Comparison of ENCODE assay signal across 18 cellular contexts in genomic region chr11:132734217-132734616, GRCh38.
DNase-seq lines count a peak whose midpoint lies in the region; ATAC-seq lines count a peak whose summit lies in the region.
"Had no signal": no experiment of that assay in that cellular context is flagged by ENCODE, and none has a peak within 500 bp of the region (broad histone marks: within the 10 kb centered on the region; RNA-seq: fewer than 3 reads in every experiment).

No MANE protein-coding gene starts in this region.

- no peaks in the 10 kb centered on the region for H3K27me3 Mint-ChIP-seq in natural killer cell treated with Interleukin-12 subunit alpha and Interleukin-12 subunit beta and Interleukin-15 and Interleukin-18, amount 100 ng/mL, for 72 hours
- H3K27me3 Mint-ChIP-seq: memory B cell; stimulated activated naive B cell treated with anti-CD40 and anti-IgM and Interleukin-4, amounts not matched to agents 10 μg/mL and 1 μg/mL and 100 μg/mL, for 72 hours had no signal

- peak; percentile 72 for DNase-seq in A172 (ENCODE audit: low spot score)
- peak; percentile 96 for DNase-seq in ELR (ENCODE audit: low read depth)
- peak; percentile 4 for DNase-seq in amniotic epithelial cell (ENCODE audit: low read depth)
- peak; percentile 56 for DNase-seq in islet precursor cell
- no peak for DNase-seq in superior temporal gyrus (ENCODE audit: extremely low spot score)
- DNase-seq in NCI-H2081 treated with DMSO at 0.1 percent for 48 hours (lab: John Stamatoyannopoulos, UW): no peak
- no peak for DNase-seq in natural killer cell treated with Interleukin-12 subunit alpha and Interleukin-12 subunit beta and Interleukin-15 and Interleukin-18, amount 100 ng/mL, for 72 hours (ENCODE audit: low spot score)
- DNase-seq: activated CD4-positive, alpha-beta T cell treated with anti-CD3 and anti-CD28 coated beads for 4 hours; activated T-cell treated with anti-CD3 and anti-CD28 coated beads, Interleukin-2, amount 50 U/mL, for 4 hours; anterior cingulate cortex; dorsolateral prefrontal cortex; NCI-H146; NCI-H510A treated with DMSO at 0.1 percent for 48 hours; Peyer's patch; stimulated activated naive B cell treated with anti-CD40 and anti-IgM and Interleukin-4, amounts not matched to agents 10 μg/mL and 1 μg/mL and 100 μg/mL, for 72 hours had no signal

- H3K4me3 Mint-ChIP-seq in natural killer cell treated with Interleukin-12 subunit alpha and Interleukin-12 subunit beta and Interleukin-15 and Interleukin-18, amount 100 ng/mL, for 72 hours: no peak overlapping the region
- H3K4me3 Mint-ChIP-seq: activated T-cell treated with anti-CD3 and anti-CD28 coated beads, Interleukin-2, amount 50 U/mL, for 4 hours; memory B cell; stimulated activated naive B cell treated with anti-CD40 and anti-IgM and Interleukin-4, amounts not matched to agents 10 μg/mL and 1 μg/mL and 100 μg/mL, for 72 hours; T-helper 1 cell treated with Interleukin-12 subunit alpha and Interleukin-12 subunit beta and Interleukin-4 antibody, amounts not matched to agents 30 μg/mL and 1 μg/mL, for 36 hours had no signal

- H3K27ac Mint-ChIP-seq in natural killer cell treated with Interleukin-12 subunit alpha and Interleukin-12 subunit beta and Interleukin-15 and Interleukin-18, amount 100 ng/mL, for 72 hours: no peak overlapping the region
- H3K27ac Mint-ChIP-seq: memory B cell; stimulated activated naive B cell treated with anti-CD40 and anti-IgM and Interleukin-4, amounts not matched to agents 10 μg/mL and 1 μg/mL and 100 μg/mL, for 72 hours; T-helper 1 cell treated with Interleukin-12 subunit alpha and Interleukin-12 subunit beta and Interleukin-4 antibody, amounts not matched to agents 30 μg/mL and 1 μg/mL, for 36 hours had no signal

- H3K9me3 Mint-ChIP-seq in natural killer cell treated with Interleukin-12 subunit alpha and Interleukin-12 subunit beta and Interleukin-15 and Interleukin-18, amount 100 ng/mL, for 72 hours: peaks cover 9% of the 10 kb centered on the region

- no peak for ATAC-seq in GM21390 (IDR thresholded peaks at IDR 0.05; ENCODE audit: unreplicated experiment)
- ATAC-seq in natural killer cell treated with Interleukin-12 subunit alpha and Interleukin-12 subunit beta and Interleukin-15 and Interleukin-18, amount 100 ng/mL, for 72 hours: no peak
- ATAC-seq: stimulated activated naive B cell treated with anti-CD40 and anti-IgM and Interleukin-4, amounts not matched to agents 10 μg/mL and 1 μg/mL and 100 μg/mL, for 72 hours had no signal

- no peaks in the 10 kb centered on the region for H3K4me1 Mint-ChIP-seq in natural killer cell treated with Interleukin-12 subunit alpha and Interleukin-12 subunit beta and Interleukin-15 and Interleukin-18, amount 100 ng/mL, for 72 hours (ENCODE audit: low read depth in 2 of 2)
- H3K4me1 Mint-ChIP-seq: memory B cell; stimulated activated naive B cell treated with anti-CD40 and anti-IgM and Interleukin-4, amounts not matched to agents 10 μg/mL and 1 μg/mL and 100 μg/mL, for 72 hours had no signal

- no peaks in the 10 kb centered on the region for H3K36me3 Mint-ChIP-seq in natural killer cell treated with Interleukin-12 subunit alpha and Interleukin-12 subunit beta and Interleukin-15 and Interleukin-18, amount 100 ng/mL, for 72 hours
- H3K36me3 Mint-ChIP-seq: memory B cell; stimulated activated naive B cell treated with anti-CD40 and anti-IgM and Interleukin-4, amounts not matched to agents 10 μg/mL and 1 μg/mL and 100 μg/mL, for 72 hours had no signal

Comparison
In these comparisons a context has a peak if more than half of its experiments do, and no peak if none do; other contexts are left out.
1. DNase-seq: peak in A172 (single experiment), ELR (single experiment), amniotic epithelial cell (single experiment) and islet precursor cell (single experiment); none in superior temporal gyrus (single experiment), NCI-H2081 treated with DMSO at 0.1 percent for 48 hours (single experiment) and natural killer cell treated with Interleukin-12 subunit alpha and Interleukin-12 subunit beta and Interleukin-15 and Interleukin-18, amount 100 ng/mL, for 72 hours (single experiment).